ENCODE assay signal across 22 cellular contexts in genomic region chr9:106616946-106617345, GRCh38.
"Had no signal": no experiment of that assay in that cellular context is flagged by ENCODE, and none has a peak within 500 bp of the region (broad histone marks: within the 10 kb centered on the region; RNA-seq: fewer than 3 reads in every experiment).

No MANE protein-coding gene starts in this region.

- H3K9me3 ChIP-seq: left ventricle myocardium inferior, mucosa of descending colon, pancreas, prostate gland, tibial nerve, upper lobe of left lung, vagina had no signal

- H3K4me1 ChIP-seq: pancreas, prostate gland, upper lobe of left lung had no signal

- H3K36me3 ChIP-seq: left ventricle myocardium inferior, pancreas, prostate gland, tibial nerve, upper lobe of left lung, vagina had no signal

- DNase-seq: immature natural killer cell; left ventricle myocardium inferior; midbrain; mucosa of descending colon; naive thymus-derived CD4-positive, alpha-beta T cell; pancreas; posterior cingulate gyrus; right cardiac atrium; stimulated activated CD4-positive, alpha-beta T cell treated with anti-CD3 and anti-CD28 coated beads, Interleukin-12 subunit alpha, Interleukin-12 subunit beta, amount 100 ng/mL, for 4 hours; stimulated activated CD4-positive, alpha-beta T cell treated with anti-CD3 and anti-CD28 coated beads, Interleukin-15, amount 100 ng/mL, for 24 hours; stimulated activated CD4-positive, alpha-beta T cell treated with anti-CD3 and anti-CD28 coated beads, Interleukin-2, amount 100 ng/mL, for 24 hours; stimulated activated CD4-positive, alpha-beta T cell treated with anti-CD3 and anti-CD28 coated beads, Interleukin-4, amount 100 ng/mL, for 4 hours; stimulated activated CD8-positive, alpha-beta memory T cell treated with anti-CD3 and anti-CD28 coated beads, Interleukin-4, amount 100 ng/mL, for 48 hours; stimulated activated naive CD4-positive, alpha-beta T cell treated with Interleukin-2 at 50 U/mL for 16 hours; stimulated activated naive CD8-positive, alpha-beta T cell treated with anti-CD3 and anti-CD28 coated beads, Interleukin-15, amount 100 ng/mL, for 72 hours; substantia nigra; upper lobe of left lung had no signal

- H3K27ac ChIP-seq: left ventricle myocardium inferior, pancreas, prostate gland, skin epidermis, tibial nerve, upper lobe of left lung, vagina had no signal

- H3K4me3 ChIP-seq: left ventricle myocardium inferior, lung, mucosa of descending colon, pancreas, prostate gland, skin epidermis, tibial nerve, upper lobe of left lung, vagina had no signal

- H3K27me3 ChIP-seq: pancreas, tibial nerve, upper lobe of left lung, vagina had no signal
